6 cellular contexts compared by ENCODE assay signal in the genomic region with DNA sequence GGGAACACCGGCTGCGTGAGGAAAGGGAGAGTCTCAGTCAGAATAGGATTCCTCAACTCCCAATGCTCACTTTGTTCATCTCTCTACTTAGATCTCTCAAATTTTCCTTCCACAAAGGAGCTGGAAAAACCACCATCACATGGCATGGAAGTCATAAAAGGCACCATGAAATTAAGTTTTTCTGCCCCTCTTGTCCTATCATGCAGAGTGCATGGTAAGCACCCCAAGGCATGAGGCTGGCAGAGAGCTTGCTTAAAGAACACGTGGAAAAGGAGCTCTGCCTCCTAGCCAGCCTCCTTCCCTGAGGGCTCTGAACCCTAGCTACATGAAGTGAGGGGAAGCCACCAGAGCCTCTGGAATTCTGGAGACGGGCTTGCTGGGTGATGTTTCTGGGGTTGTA. TPM values are rescaled to one million over a fixed set of nuclear protein-coding genes. Genes with fewer than 3 reads are reported as not detected.
"Had no signal": no experiment of that assay in that cellular context is flagged by ENCODE, and none has a peak within 500 bp of the region (broad histone marks: within the 10 kb centered on the region; RNA-seq: fewer than 3 reads in every experiment).

No MANE protein-coding gene starts in this region.

- H3K27me3 Mint-ChIP-seq: IgD-negative memory B cell had no signal

- H3K4me3 Mint-ChIP-seq: GM23338, H9, IgD-negative memory B cell had no signal

- H3K27ac Mint-ChIP-seq: GM23338, IgD-negative memory B cell had no signal

- DNase-seq: HCEC 1CT, KBM-7 had no signal

- H3K9me3 Mint-ChIP-seq: GM23338, H9, IgD-negative memory B cell had no signal

RNA-seq across cellular contexts. Expression of gene MUSTN1, which starts 44.8 kb away (rescaled TPM):
- total RNA-seq: HT1080 had no signal

RNA-seq across cellular contexts. Expression of gene ITIH4, which starts 49.1 kb away (rescaled TPM):
- total RNA-seq: HT1080 had no signal
